ENCODE assay signal across 9 cellular contexts in the genomic region with DNA sequence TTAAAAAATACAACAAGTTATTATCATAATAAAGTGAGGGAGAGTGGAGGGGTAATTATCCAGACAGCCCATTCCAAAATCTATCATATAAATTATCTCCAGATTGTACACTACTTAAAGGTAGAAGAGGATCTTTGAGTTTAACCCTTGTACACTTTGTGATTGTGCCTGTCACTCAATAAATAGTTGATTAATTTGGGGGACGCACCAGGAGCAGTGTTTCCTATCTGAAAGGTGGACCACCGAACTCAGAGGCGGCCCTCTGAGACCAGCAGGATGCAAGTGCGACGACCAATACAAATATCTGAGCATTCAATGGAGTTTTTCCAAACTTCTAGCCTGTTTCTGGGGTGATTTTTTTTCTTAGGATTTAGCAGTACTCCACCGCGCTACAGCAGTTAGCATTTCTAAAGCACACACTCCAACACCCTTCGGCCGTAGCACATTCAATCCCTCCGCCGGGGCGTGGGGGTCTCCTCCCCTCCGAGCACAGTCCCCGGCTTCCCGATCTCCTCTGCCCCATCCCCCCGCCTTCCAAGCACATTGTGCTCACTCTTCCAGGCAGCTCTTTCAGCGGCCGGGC. TPM values are rescaled to one million over a fixed set of nuclear protein-coding genes. Genes with fewer than 3 reads are reported as not detected.
DNase-seq lines count a peak whose midpoint lies in the region; ATAC-seq, FAIRE-seq and TF ChIP-seq lines count a peak whose summit lies in the region.
"Had no signal": no experiment of that assay in that cellular context is flagged by ENCODE, and none has a peak within 500 bp of the region (broad histone marks: within the 10 kb centered on the region; RNA-seq: fewer than 3 reads in every experiment).

No MANE protein-coding gene starts in this region.

- H3K36me3 Mint-ChIP-seq in activated CD4-positive, alpha-beta memory T cell treated with anti-CD3 and anti-CD28 coated beads for 36 hours = no peaks in the 10 kb centered on the region
- H3K36me3 Mint-ChIP-seq in activated CD4-positive, alpha-beta memory T cell treated with anti-CD3 and anti-CD28 coated beads, Interleukin-2, amount 10 ng/mL, durations not matched to agents 7 days and 5 days (ENCODE audit: low read depth) = no peaks in the 10 kb centered on the region

- H3K9me3 ChIP-seq in kidney (ENCODE audit: control insufficient read depth in 1 of 2, low read length in 2 of 2) = no peaks in the 10 kb centered on the region

- H3K27ac ChIP-seq in kidney (ENCODE audit: low read depth in 2 of 2, low read length in 2 of 2) = no peak overlapping the region

- FAIRE-seq in kidney (lab: Jason Lieb, UNC) = no peak

- TF ChIP-seq CTCF in kidney (IDR thresholded peaks at IDR 0.05; ENCODE audit: borderline replicate concordance, extremely low read depth, insufficient read depth) (no peak), GM10248 (IDR thresholded peaks at IDR 0.05; ENCODE audit: control extremely low read depth, extremely low read depth, low read depth, missing control alignments) (no peak)

- no peaks in the 10 kb centered on the region for H3K9me3 Mint-ChIP-seq in activated CD4-positive, alpha-beta memory T cell treated with anti-CD3 and anti-CD28 coated beads for 36 hours
- H3K9me3 Mint-ChIP-seq in activated CD4-positive, alpha-beta memory T cell treated with anti-CD3 and anti-CD28 coated beads, Interleukin-2, amount 10 ng/mL, durations not matched to agents 7 days and 5 days = no peaks in the 10 kb centered on the region
- no peaks in the 10 kb centered on the region for H3K9me3 Mint-ChIP-seq in stimulated activated naive CD8-positive, alpha-beta T cell treated with anti-CD3 and anti-CD28 coated beads, Interleukin-15, amount 100 ng/mL, for 72 hours

- intact Hi-C loops in activated CD4-positive, alpha-beta memory T cell treated with anti-CD3 and anti-CD28 coated beads for 36 hours (cut with micrococcal nuclease) = loop anchor here (5.0 kb wide), 1 partner anchor 146 kb away; no protein-coding TSS in a partner anchor
- intact Hi-C loops in kidney (cut with DNase I) = no loop called here

- POLR2A ChIA-PET in activated CD4-positive, alpha-beta memory T cell treated with anti-CD3 and anti-CD28 coated beads for 36 hours (lab: Charles Lee) = no interaction called here
- POLR2A ChIA-PET in activated CD4-positive, alpha-beta memory T cell treated with anti-CD3 and anti-CD28 coated beads, Interleukin-2, amount 10 ng/mL, durations not matched to agents 7 days and 5 days (lab: Charles Lee) = no interaction called here
- POLR2A ChIA-PET in GM10248 (lab: Yijun Ruan, JAX) = no interaction called here

- DNase-seq in activated CD4-positive, alpha-beta memory T cell treated with anti-CD3 and anti-CD28 coated beads for 36 hours = no peak
- DNase-seq in activated CD4-positive, alpha-beta memory T cell treated with anti-CD3 and anti-CD28 coated beads, Interleukin-2, amount 10 ng/mL, durations not matched to agents 7 days and 5 days = no peak
- DNase-seq in activated naive CD4-positive, alpha-beta T cell treated with anti-CD3 and anti-CD28 coated beads, Interleukin-2, amount 50 U/mL, for 16 hours = peak; percentile 13
- no peak for DNase-seq in kidney
- no peak for DNase-seq in stimulated activated naive CD8-positive, alpha-beta T cell treated with anti-CD3 and anti-CD28 coated beads, Interleukin-15, amount 100 ng/mL, for 72 hours
- no peak for DNase-seq in GM10248 (ENCODE audit: extremely low spot score)
- DNase-seq in inferior parietal cortex (ENCODE audit: extremely low spot score) = no peak
- DNase-seq: NCI-H2081 had no signal

- H3K36me3 ChIP-seq in kidney (ENCODE audit: control insufficient read depth in 1 of 2, insufficient read depth in 2 of 2, low read length in 2 of 2) = no peaks in the 10 kb centered on the region

- peaks cover 22% of the 10 kb centered on the region for H3K4me1 Mint-ChIP-seq in activated CD4-positive, alpha-beta memory T cell treated with anti-CD3 and anti-CD28 coated beads for 36 hours (ENCODE audit: low read depth)
- peaks cover 18% of the 10 kb centered on the region for H3K4me1 Mint-ChIP-seq in activated CD4-positive, alpha-beta memory T cell treated with anti-CD3 and anti-CD28 coated beads, Interleukin-2, amount 10 ng/mL, durations not matched to agents 7 days and 5 days
- H3K4me1 Mint-ChIP-seq in stimulated activated naive CD8-positive, alpha-beta T cell treated with anti-CD3 and anti-CD28 coated beads, Interleukin-15, amount 100 ng/mL, for 72 hours = peaks cover 32% of the 10 kb centered on the region

- peak overlapping the region; percentile 55 for H3K4me3 Mint-ChIP-seq in activated CD4-positive, alpha-beta memory T cell treated with anti-CD3 and anti-CD28 coated beads for 36 hours
- H3K4me3 Mint-ChIP-seq in activated CD4-positive, alpha-beta memory T cell treated with anti-CD3 and anti-CD28 coated beads, Interleukin-2, amount 10 ng/mL, durations not matched to agents 7 days and 5 days = no peak overlapping the region
- peak overlapping the region; percentile 85 for H3K4me3 Mint-ChIP-seq in stimulated activated naive CD8-positive, alpha-beta T cell treated with anti-CD3 and anti-CD28 coated beads, Interleukin-15, amount 100 ng/mL, for 72 hours

- H3K4me1 ChIP-seq in kidney (ENCODE audit: control insufficient read depth in 1 of 2, insufficient read depth in 1 of 2, low read depth in 1 of 2, low read length in 2 of 2) = no peaks in the 10 kb centered on the region

- H3K4me3 ChIP-seq in kidney (ENCODE audit: low read length in 2 of 2) = peak overlapping the region; percentile 47 to 73

- no peak overlapping the region for H3K9ac ChIP-seq in kidney (ENCODE audit: low read length in 2 of 2)

- CTCF ChIA-PET in activated CD4-positive, alpha-beta memory T cell treated with anti-CD3 and anti-CD28 coated beads for 36 hours (lab: Charles Lee) = interaction anchor here (0.5 to 2.3 kb wide), 5 partner anchors 20 to 294 kb away, joined by 3 to 7 read pairs (median 3); no protein-coding TSS in a partner anchor
- CTCF ChIA-PET in activated CD4-positive, alpha-beta memory T cell treated with anti-CD3 and anti-CD28 coated beads, Interleukin-2, amount 10 ng/mL, durations not matched to agents 7 days and 5 days (lab: Charles Lee) = no interaction called here
- CTCF ChIA-PET in GM10248 (lab: Yijun Ruan, JAX) = interaction anchor here (1.0 to 1.7 kb wide), 2 partner anchors 29 to 196 kb away, joined by 3 to 5 read pairs; no protein-coding TSS in a partner anchor

- no peak overlapping the region for H3K27ac Mint-ChIP-seq in activated CD4-positive, alpha-beta memory T cell treated with anti-CD3 and anti-CD28 coated beads for 36 hours
- H3K27ac Mint-ChIP-seq in activated CD4-positive, alpha-beta memory T cell treated with anti-CD3 and anti-CD28 coated beads, Interleukin-2, amount 10 ng/mL, durations not matched to agents 7 days and 5 days = no peak overlapping the region
- H3K27ac Mint-ChIP-seq in stimulated activated naive CD8-positive, alpha-beta T cell treated with anti-CD3 and anti-CD28 coated beads, Interleukin-15, amount 100 ng/mL, for 72 hours = no peak overlapping the region

- H3K27me3 Mint-ChIP-seq in activated CD4-positive, alpha-beta memory T cell treated with anti-CD3 and anti-CD28 coated beads for 36 hours = peaks cover 48% of the 10 kb centered on the region
- H3K27me3 Mint-ChIP-seq in activated CD4-positive, alpha-beta memory T cell treated with anti-CD3 and anti-CD28 coated beads, Interleukin-2, amount 10 ng/mL, durations not matched to agents 7 days and 5 days = peaks cover 57% of the 10 kb centered on the region
- peaks cover 54% of the 10 kb centered on the region for H3K27me3 Mint-ChIP-seq in stimulated activated naive CD8-positive, alpha-beta T cell treated with anti-CD3 and anti-CD28 coated beads, Interleukin-15, amount 100 ng/mL, for 72 hours

- no peak for ATAC-seq in stimulated activated naive CD8-positive, alpha-beta T cell treated with anti-CD3 and anti-CD28 coated beads, Interleukin-15, amount 100 ng/mL, for 72 hours
- no peak for ATAC-seq in HG02885 (IDR thresholded peaks at IDR 0.05; ENCODE audit: poor library complexity, unreplicated experiment)

RNA-seq across cellular contexts. Expression of a gene that starts 1.0 kb away (rescaled TPM):
- total RNA-seq in activated CD4-positive, alpha-beta memory T cell treated with anti-CD3 and anti-CD28 coated beads for 36 hours = not detected
- under 1 TPM in 1 of 2 experiments, not detected in 1; 0.05 TPM for total RNA-seq in activated CD4-positive, alpha-beta memory T cell treated with anti-CD3 and anti-CD28 coated beads, Interleukin-2, amount 10 ng/mL, durations not matched to agents 7 days and 5 days
- 3.4 TPM for total RNA-seq in kidney
- polyA plus RNA-seq in kidney (ENCODE audit: insufficient read depth, low read depth, low replicate concordance) = 0.58 TPM
